1 cellular context compared by ENCODE assay signal in the genomic region with DNA sequence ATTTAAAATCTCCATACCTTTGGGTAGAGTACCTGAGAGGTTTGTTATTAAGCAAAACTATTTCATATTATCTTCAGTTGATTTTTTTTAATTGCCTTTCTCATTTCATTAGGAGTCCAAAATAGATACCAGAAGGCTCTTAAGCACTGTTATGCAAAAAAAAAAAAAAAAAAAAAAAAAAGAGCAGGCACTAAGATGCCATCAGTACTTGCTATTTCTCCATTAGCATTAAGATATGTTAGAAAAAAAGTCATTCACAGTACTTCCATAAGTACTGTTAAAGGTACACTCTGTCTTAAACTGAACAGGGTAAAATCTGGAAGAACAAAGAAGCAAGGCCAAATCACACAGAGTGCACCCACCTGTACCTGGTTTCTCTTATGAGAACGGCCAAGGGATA.
TF ChIP-seq lines count a peak whose summit lies in the region.

No MANE protein-coding gene starts in this region.

TF ChIP-seq in HEK293, 187 proteins besides CTCF, POLR2A, EP300 and RAD21 (continued from another document):
- TF ChIP-seq, protein P1, sequence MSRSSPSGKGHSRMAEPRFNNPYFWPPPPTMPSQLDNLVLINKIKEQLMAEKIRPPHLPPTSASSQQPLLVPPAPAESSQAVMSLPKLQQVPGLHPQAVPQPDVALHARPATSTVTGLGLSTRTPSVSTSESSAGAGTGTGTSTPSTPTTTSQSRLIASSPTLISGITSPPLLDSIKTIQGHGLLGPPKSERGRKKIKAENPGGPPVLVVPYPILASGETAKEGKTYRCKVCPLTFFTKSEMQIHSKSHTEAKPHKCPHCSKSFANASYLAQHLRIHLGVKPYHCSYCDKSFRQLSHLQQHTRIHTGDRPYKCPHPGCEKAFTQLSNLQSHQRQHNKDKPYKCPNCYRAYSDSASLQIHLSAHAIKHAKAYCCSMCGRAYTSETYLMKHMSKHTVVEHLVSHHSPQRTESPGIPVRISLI (tag by site-specific recombination; IDR thresholded peaks at IDR 0.05): peak; percentile 73; the same call in 1 of the 2 replicates
- TF ChIP-seq, protein P2, sequence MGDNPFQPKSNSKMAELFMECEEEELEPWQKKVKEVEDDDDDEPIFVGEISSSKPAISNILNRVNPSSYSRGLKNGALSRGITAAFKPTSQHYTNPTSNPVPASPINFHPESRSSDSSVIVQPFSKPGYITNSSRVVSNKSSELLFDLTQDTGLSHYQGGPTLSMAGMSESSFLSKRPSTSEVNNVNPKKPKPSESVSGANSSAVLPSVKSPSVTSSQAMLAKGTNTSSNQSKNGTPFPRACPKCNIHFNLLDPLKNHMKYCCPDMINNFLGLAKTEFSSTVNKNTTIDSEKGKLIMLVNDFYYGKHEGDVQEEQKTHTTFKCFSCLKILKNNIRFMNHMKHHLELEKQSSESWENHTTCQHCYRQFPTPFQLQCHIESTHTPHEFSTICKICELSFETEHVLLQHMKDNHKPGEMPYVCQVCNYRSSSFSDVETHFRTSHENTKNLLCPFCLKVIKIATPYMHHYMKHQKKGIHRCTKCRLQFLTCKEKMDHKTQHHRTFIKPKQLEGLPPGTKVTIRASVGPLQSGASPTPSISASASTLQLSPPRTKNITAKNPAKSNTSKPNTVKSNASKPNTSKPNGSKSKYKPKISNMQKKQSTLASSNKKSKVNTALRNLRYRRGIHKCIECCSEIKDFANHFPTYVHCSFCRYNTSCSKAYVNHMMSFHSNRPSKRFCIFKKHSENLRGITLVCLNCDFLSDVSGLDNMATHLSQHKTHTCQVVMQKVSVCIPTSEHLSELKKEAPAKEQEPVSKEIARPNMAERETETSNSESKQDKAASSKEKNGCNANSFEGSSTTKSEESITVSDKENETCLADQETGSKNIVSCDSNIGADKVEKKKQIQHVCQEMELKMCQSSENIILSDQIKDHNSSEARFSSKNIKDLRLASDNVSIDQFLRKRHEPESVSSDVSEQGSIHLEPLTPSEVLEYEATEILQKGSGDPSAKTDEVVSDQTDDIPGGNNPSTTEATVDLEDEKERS (tag by site-specific recombination; IDR thresholded peaks at IDR 0.05): no peak
- TF ChIP-seq, protein P3, sequence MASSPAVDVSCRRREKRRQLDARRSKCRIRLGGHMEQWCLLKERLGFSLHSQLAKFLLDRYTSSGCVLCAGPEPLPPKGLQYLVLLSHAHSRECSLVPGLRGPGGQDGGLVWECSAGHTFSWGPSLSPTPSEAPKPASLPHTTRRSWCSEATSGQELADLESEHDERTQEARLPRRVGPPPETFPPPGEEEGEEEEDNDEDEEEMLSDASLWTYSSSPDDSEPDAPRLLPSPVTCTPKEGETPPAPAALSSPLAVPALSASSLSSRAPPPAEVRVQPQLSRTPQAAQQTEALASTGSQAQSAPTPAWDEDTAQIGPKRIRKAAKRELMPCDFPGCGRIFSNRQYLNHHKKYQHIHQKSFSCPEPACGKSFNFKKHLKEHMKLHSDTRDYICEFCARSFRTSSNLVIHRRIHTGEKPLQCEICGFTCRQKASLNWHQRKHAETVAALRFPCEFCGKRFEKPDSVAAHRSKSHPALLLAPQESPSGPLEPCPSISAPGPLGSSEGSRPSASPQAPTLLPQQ (tag by site-specific recombination; IDR thresholded peaks at IDR 0.05): no peak
